In genomic region chr6:155201461-155202226, GRCh38 we compare ENCODE assay signal across 11 cellular contexts.
DNase-seq lines count a peak whose midpoint lies in the region; ATAC-seq, FAIRE-seq and TF ChIP-seq lines count a peak whose summit lies in the region.
"Had no signal": no experiment of that assay in that cellular context is flagged by ENCODE, and none has a peak within 500 bp of the region (broad histone marks: within the 10 kb centered on the region; RNA-seq: fewer than 3 reads in every experiment).

No MANE protein-coding gene starts in this region.

- H3K4me2 ChIP-seq in GM12878 (ENCODE audit: control insufficient read depth, insufficient read depth), result no peak overlapping the region; the same call in 1 of the 2 replicates
- H3K4me2 ChIP-seq in osteoblast (ENCODE audit: insufficient read depth, low read length), result peak overlapping the region; percentile 69

- H3K4me1 ChIP-seq in GM12878 (ENCODE audit: control insufficient read depth, insufficient read depth, low read length) (peaks cover 14% of the 10 kb centered on the region), osteoblast (ENCODE audit: insufficient read depth, low read length) (peaks cover 26% of the 10 kb centered on the region)

- RAD21 ChIA-PET in GM12878 (lab: Charles Lee; ENCODE audit: unreplicated experiment), result interaction anchor here (0.6 to 1.3 kb wide), 3 partner anchors 16 to 47 kb away, joined by 3 to 6 read pairs (median 4); no protein-coding TSS in a partner anchor

- no peak for TF ChIP-seq RAD21 in GM12878 (IDR thresholded peaks at IDR 0.05; ENCODE audit: insufficient read depth, low read depth, low read length)

- BruUV-seq in GM12878 (replicated peaks; lab: Mats Ljungman, UMichigan), result no TSS peak

- TF ChIP-seq POLR2A in GM12878 (IDR thresholded peaks at IDR 0.05; ENCODE audit: low read depth, low read length), result no peak

- ATAC-seq in HG03565 (IDR thresholded peaks at IDR 0.05; ENCODE audit: unreplicated experiment) (peak; percentile 57), GM12878 (peak; percentile 61)

- H3K9me3 ChIP-seq in GM12878 (replicated peaks; ENCODE audit: control insufficient read depth, insufficient read depth, low read length), result peaks cover 6% of the 10 kb centered on the region; the same call in 2 of the 3 replicates
- no peaks in the 10 kb centered on the region for H3K9me3 ChIP-seq in osteoblast (ENCODE audit: low read depth, low read length)

- no peak for TF ChIP-seq CTCF in GM12865 (IDR thresholded peaks at IDR 0.05; ENCODE audit: insufficient read depth, low read depth, low read length, missing control alignments)
- TF ChIP-seq CTCF in GM12878 (IDR thresholded peaks at IDR 0.05 in 2 of 3, conservative IDR thresholded peaks at IDR 0.05 in 1 of 3; ENCODE audit: control insufficient read depth in 2 of 3, extremely low read depth in 1 of 3, insufficient read depth in 1 of 3, low read depth in 3 of 3, low read length in 3 of 3), result no peak
- TF ChIP-seq CTCF in osteoblast (IDR thresholded peaks at IDR 0.05; ENCODE audit: extremely low read depth, low read depth, low read length), result no peak

- CTCF ChIA-PET in GM12878 (lab: Yijun Ruan, JAX), result interaction anchor here (0.7 kb wide), 1 partner anchor 273 kb away, joined by 3 read pairs; no protein-coding TSS in a partner anchor

- H3K27me3 ChIP-seq in GM12878 (replicated peaks in 1 of 2; ENCODE audit: control insufficient read depth in 2 of 2, insufficient read depth in 2 of 2, low read length in 1 of 2), result no peaks in the 10 kb centered on the region
- no peaks in the 10 kb centered on the region for H3K27me3 ChIP-seq in osteoblast (ENCODE audit: insufficient read depth, low read length)

- no peak overlapping the region for H3K9ac ChIP-seq in GM12878 (ENCODE audit: control insufficient read depth, insufficient read depth, low read length)

- FAIRE-seq in GM12878 (lab: Jason Lieb, UNC), result peak; percentile 89

- H3K79me2 ChIP-seq in GM12878 (ENCODE audit: control insufficient read depth, insufficient read depth, low read length), result no peaks in the 10 kb centered on the region; the same call in 1 of the 2 replicates
- no peaks in the 10 kb centered on the region for H3K79me2 ChIP-seq in osteoblast (ENCODE audit: insufficient read depth, low read length)

- H3K4me3 ChIP-seq in GM12865 (ENCODE audit: low read depth, low read length) (peak overlapping the region; percentile 13; the same call in 1 of the 2 replicates), GM12878 (no peak overlapping the region), osteoblast (ENCODE audit: insufficient read depth, low read length) (peak overlapping the region; percentile 14)

- no peak for TF ChIP-seq EP300 in GM12878 (IDR thresholded peaks at IDR 0.05; ENCODE audit: borderline replicate concordance in 1 of 2, control insufficient read depth in 1 of 2, low read depth in 2 of 2, low read length in 2 of 2)

- H2AFZ ChIP-seq in GM12878 (ENCODE audit: control insufficient read depth, low read depth, low read length) (no peak overlapping the region), osteoblast (ENCODE audit: low read length) (no peak overlapping the region)

- WGBS in GM12878 (ENCODE audit: insufficient coverage, insufficient replicate concordance, low lambda C conversion rate, missing lambda C conversion rate), result 5% methylated on average over 7 of the region's 7 CpGs

- H3K36me3 ChIP-seq in GM12878 (ENCODE audit: control insufficient read depth in 2 of 2, insufficient read depth in 2 of 2, low read length in 1 of 2) (no peaks in the 10 kb centered on the region), osteoblast (ENCODE audit: insufficient read depth, low read length) (no peaks in the 10 kb centered on the region)

- DNase-seq in GM12865 (ENCODE audit: low read depth) (peak; percentile 32), GM12878 (ENCODE audit: low read depth, low spot score) (no peak), osteoblast (ENCODE audit: insufficient read length, low spot score, missing footprints) (peak; percentile 81), T-helper 9 cell (no peak), HUDEP-2 (lab: John Stamatoyannopoulos, UW; ENCODE audit: unreplicated experiment in 76 of 76) (no peak), NAMALWA (ENCODE audit: low spot score) (no peak)
- DNase-seq in stimulated activated CD4-positive, alpha-beta T cell treated with anti-CD3 and anti-CD28 coated beads, Interleukin-4, amount 100 ng/mL, for 24 hours, result no peak
- DNase-seq: activated naive CD8-positive, alpha-beta T cell treated with anti-CD3 and anti-CD28 coated beads, Interleukin-2, amount 10 ng/mL, durations not matched to agents 7 days and 5 days; naive B cell; NCI-H510A treated with DMSO at 0.1 percent for 48 hours had no signal

- H3K27ac ChIP-seq in GM12878 (ENCODE audit: control insufficient read depth, insufficient read depth) (no peak overlapping the region), osteoblast (ENCODE audit: low read depth, low read length) (peak overlapping the region; percentile 68)

- in situ Hi-C loops in GM12878 (cut with MboI), result no loop called here

- SMC1A ChIA-PET in GM12878 (lab: Charles Lee; ENCODE audit: uncharacterized antibody, unreplicated experiment), result interaction anchor here (1.3 to 2.5 kb wide), 3 partner anchors 17 to 25 kb away, joined by 3 to 7 read pairs (median 6); no protein-coding TSS in a partner anchor

- POLR2A ChIA-PET in GM12878 (lab: Charles Lee), result no interaction called here

- H4K20me1 ChIP-seq in GM12878 (ENCODE audit: control insufficient read depth, insufficient read depth) (no peaks in the 10 kb centered on the region), osteoblast (ENCODE audit: insufficient read depth, low read length) (no peaks in the 10 kb centered on the region)

- intact Hi-C loops in GM12878 (cut with micrococcal nuclease; ENCODE audit: unreplicated experiment), result loop anchor here (2.0 kb wide), 1 partner anchor 15 kb away; no protein-coding TSS in a partner anchor

TF ChIP-seq in GM12878, 131 proteins besides CTCF, POLR2A, EP300 and RAD21:
- TF ChIP-seq MEF2A (IDR thresholded peaks at IDR 0.05; ENCODE audit: insufficient read depth, low read depth, low read length) (peak; percentile 70), JUNB (IDR thresholded peaks at IDR 0.05) (peak; percentile 80), NFIC (IDR thresholded peaks at IDR 0.05; ENCODE audit: low read depth, low read length) (peak; percentile 51; the same call in 1 of the 2 replicates), ZNF217 (IDR thresholded peaks at IDR 0.05) (no peak), CEBPZ (IDR thresholded peaks at IDR 0.05; ENCODE audit: low read depth, low read length) (no peak), RUNX3 (IDR thresholded peaks at IDR 0.05; ENCODE audit: low read length) (peak; percentile 58)

Comparison
In these comparisons a context has a peak if more than half of its experiments do, and no peak if none do; other contexts are left out.
1. DNase-seq: peak in GM12865 (single experiment) and osteoblast (single experiment); none in GM12878 (single experiment), T-helper 9 cell (single experiment), HUDEP-2 (0 of 76), NAMALWA (single experiment) and stimulated activated CD4-positive, alpha-beta T cell treated with anti-CD3 and anti-CD28 coated beads, Interleukin-4, amount 100 ng/mL, for 24 hours (single experiment).